17 cellular contexts compared by ENCODE assay signal in the genomic region with DNA sequence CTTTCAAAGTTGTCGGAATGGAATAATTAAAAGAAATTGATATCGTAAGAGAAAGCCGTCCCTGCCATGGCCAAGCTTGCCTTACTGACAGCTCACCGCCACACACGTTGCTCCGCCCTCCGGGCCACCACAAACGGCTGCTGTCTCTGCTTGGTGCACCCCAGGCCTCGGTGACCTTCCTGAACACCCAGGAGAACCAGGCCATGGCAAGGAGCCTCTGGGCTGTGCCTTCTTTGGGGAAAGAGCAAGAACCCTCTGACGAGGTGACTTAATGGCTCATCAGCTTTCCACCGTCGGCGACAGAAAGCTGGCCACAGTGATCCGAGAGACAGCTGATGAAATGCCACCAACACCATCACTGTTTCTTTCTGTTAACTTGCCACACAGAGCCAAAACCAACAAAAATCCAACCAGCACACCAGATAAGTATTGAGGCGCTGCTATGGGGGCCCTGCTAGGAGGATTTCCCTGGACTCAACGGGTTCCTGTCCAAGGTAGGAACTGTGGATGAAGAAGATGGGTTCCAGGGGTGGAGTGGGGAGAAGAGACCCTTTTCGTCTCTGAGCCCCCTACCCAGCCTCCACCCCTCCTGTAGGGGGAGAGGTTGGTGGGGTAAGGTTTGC.
"Had no signal": no experiment of that assay in that cellular context is flagged by ENCODE, and none has a peak within 500 bp of the region (broad histone marks: within the 10 kb centered on the region; RNA-seq: fewer than 3 reads in every experiment).

No MANE protein-coding gene starts in this region.

- H3K27ac ChIP-seq: ascending aorta, gastrocnemius medialis, lower lobe of right lung, tibial artery, uterus had no signal

- H3K4me1 ChIP-seq: ascending aorta, gastrocnemius medialis, lower lobe of right lung, tibial artery, uterus had no signal

- H3K36me3 ChIP-seq: ascending aorta, gastrocnemius medialis, lower lobe of right lung, tibial artery, uterus had no signal

- H3K9me3 ChIP-seq: ascending aorta, gastrocnemius medialis, lower lobe of right lung, tibial artery, uterus had no signal

- H3K4me1 Mint-ChIP-seq: activated CD4-positive, alpha-beta T cell treated with anti-CD3 and anti-CD28 coated beads for 36 hours had no signal

- H3K4me3 ChIP-seq: ascending aorta, gastrocnemius medialis, lower lobe of right lung, tibial artery, uterus had no signal

- ATAC-seq: activated CD4-positive, alpha-beta T cell treated with anti-CD3 and anti-CD28 coated beads for 36 hours; activated T-cell treated with anti-CD3 and anti-CD28 coated beads, Interleukin-2, amount 50 U/mL, for 4 hours; gastrocnemius medialis; left cardiac atrium; lower lobe of right lung had no signal

- H3K4me3 Mint-ChIP-seq: activated CD4-positive, alpha-beta T cell treated with anti-CD3 and anti-CD28 coated beads for 36 hours; activated T-cell treated with anti-CD3 and anti-CD28 coated beads, Interleukin-2, amount 50 U/mL, for 4 hours; nephron had no signal

- DNase-seq: activated CD4-positive, alpha-beta T cell treated with anti-CD3 and anti-CD28 coated beads for 36 hours; activated CD4-positive, alpha-beta T cell treated with anti-CD3 and anti-CD28 coated beads, Interleukin-2, amount 50 U/mL, for 48 hours; activated effector memory CD4-positive, alpha-beta T cell treated with Interleukin-2 at 50 U/mL for 16 hours; activated naive CD4-positive, alpha-beta T cell treated with anti-CD3 and anti-CD28 coated beads, Interleukin-2, amount 50 U/mL, for 16 hours; activated T-cell treated with anti-CD3 and anti-CD28 coated beads, Interleukin-2, amount 50 U/mL, for 4 hours; cortex of kidney; gastrocnemius medialis; left cardiac atrium; lower lobe of right lung; stimulated activated CD4-positive, alpha-beta T cell treated with anti-CD3 and anti-CD28 coated beads, Interleukin-12 subunit alpha, Interleukin-12 subunit beta, amount 100 ng/mL, for 4 hours; stimulated activated CD4-positive, alpha-beta T cell treated with anti-CD3 and anti-CD28 coated beads, Interleukin-1b, Interleukin-23, amount 100 ng/mL, for 48 hours; stimulated activated CD8-positive, alpha-beta memory T cell treated with anti-CD3 and anti-CD28 coated beads, Interleukin-4, amount 100 ng/mL, for 48 hours; stimulated activated naive CD4-positive, alpha-beta T cell; tibial artery; uterus had no signal

- H3K27me3 ChIP-seq: ascending aorta, gastrocnemius medialis, uterus had no signal

- H3K9me3 Mint-ChIP-seq: activated T-cell treated with anti-CD3 and anti-CD28 coated beads, Interleukin-2, amount 50 U/mL, for 4 hours had no signal

- H3K27ac Mint-ChIP-seq: activated CD4-positive, alpha-beta T cell treated with anti-CD3 and anti-CD28 coated beads for 36 hours; nephron had no signal
